Comparison of ENCODE assay signal across 8 cellular contexts in the genomic region with DNA sequence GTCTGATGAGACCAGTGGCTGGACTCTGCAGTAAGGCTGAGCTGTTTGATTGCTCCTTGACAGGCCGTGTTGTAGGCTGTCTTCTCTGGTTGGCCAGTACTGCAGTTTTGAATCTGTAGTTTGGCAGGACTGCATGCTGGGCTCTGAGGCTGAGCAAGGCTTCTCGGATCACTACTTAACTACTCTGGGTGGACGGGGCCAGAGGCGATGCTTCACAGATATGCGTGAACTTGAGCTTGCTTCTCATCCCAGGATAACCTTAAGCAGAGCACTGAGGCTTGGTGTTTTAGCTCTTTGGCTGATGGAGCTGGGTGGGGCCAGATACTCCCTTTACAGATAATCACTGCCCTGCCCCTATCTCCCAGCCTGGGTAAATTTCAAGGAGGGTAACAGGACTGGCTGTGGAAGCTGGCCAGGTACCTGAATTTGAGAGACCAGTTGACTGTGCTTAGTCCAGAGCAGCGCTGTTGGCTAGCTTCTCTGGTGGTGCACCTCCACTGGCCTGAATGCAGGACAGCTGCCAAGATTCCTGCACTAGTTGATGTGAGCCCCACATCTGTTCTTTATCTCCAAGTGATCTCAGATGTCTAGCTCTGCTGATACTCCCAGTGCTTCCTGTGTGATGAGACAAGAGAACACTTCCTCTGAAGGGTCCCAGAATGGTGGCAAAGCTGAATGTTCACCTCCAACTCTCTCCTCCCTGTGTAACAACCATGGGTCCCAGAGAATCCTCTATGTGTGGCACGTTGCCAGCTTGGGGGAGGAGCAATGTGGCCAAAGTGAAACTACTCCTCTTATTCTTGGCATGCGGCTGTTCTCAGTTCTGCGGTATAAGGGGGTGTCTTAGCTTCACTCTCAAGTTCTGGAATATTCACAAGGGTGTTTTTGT. TPM values are rescaled to one million over a fixed set of nuclear protein-coding genes. Genes with fewer than 3 reads are reported as not detected.
DNase-seq lines count a peak whose midpoint lies in the region; ATAC-seq and TF ChIP-seq lines count a peak whose summit lies in the region.

No MANE protein-coding gene starts in this region.

- no peaks in the 10 kb centered on the region for H3K36me3 ChIP-seq in BJ (ENCODE audit: control insufficient read depth, insufficient read depth, low read length)

- CTCF ChIA-PET in BJ (lab: Yijun Ruan, JAX): interaction anchor here (1.0 to 3.2 kb wide), 10 partner anchors 8 to 169 kb away, joined by 3 to 20 read pairs (median 3); a partner anchor contains a TSS

- POLR2A ChIA-PET in BJ (lab: Charles Lee): interaction anchor here (0.6 kb wide), 1 partner anchor 22 kb away, joined by 3 read pairs; no protein-coding TSS in a partner anchor

- ATAC-seq in HG02678 (IDR thresholded peaks at IDR 0.05; ENCODE audit: unreplicated experiment) (peak; percentile 74), HG03196 (IDR thresholded peaks at IDR 0.05; ENCODE audit: unreplicated experiment) (no peak)

- DNase-seq in BJ (ENCODE audit: low read depth): peak; percentile 37
- peak; percentile 21 for DNase-seq in T follicular helper cell (ENCODE audit: low read depth)
- DNase-seq in astrocyte of the hippocampus (ENCODE audit: low read depth, low spot score): peak; percentile 75
- DNase-seq in iris pigment epithelial cell (ENCODE audit: low read depth): peak; percentile 88
- DNase-seq in stimulated activated CD4-positive, alpha-beta T cell treated with anti-CD3 and anti-CD28 coated beads, Interleukin-2, amount 100 ng/mL, for 48 hours: peak; percentile 31 to 48
- no peak for DNase-seq in NCI-H774 (lab: John Stamatoyannopoulos, UW)

- H3K4me3 ChIP-seq in BJ (ENCODE audit: low read depth, low read length): peak overlapping the region; percentile 22

- TF ChIP-seq CTCF in BJ (IDR thresholded peaks at IDR 0.05; ENCODE audit: insufficient read depth, low read depth, low read length): no peak

- no peaks in the 10 kb centered on the region for H3K27me3 ChIP-seq in BJ (ENCODE audit: control insufficient read depth, insufficient read depth, low read length)

RNA-seq across cellular contexts. Expression of a gene that starts 37.9 kb away (rescaled TPM):
- 16.2 and 23.3 TPM in 2 replicates for polyA plus RNA-seq in BJ (2011; rRNA removed)
- polyA minus RNA-seq in BJ (2011; rRNA and poly(A)+ RNA removed): 3.8 and 5.1 TPM in 2 replicates
